In the genomic region with DNA sequence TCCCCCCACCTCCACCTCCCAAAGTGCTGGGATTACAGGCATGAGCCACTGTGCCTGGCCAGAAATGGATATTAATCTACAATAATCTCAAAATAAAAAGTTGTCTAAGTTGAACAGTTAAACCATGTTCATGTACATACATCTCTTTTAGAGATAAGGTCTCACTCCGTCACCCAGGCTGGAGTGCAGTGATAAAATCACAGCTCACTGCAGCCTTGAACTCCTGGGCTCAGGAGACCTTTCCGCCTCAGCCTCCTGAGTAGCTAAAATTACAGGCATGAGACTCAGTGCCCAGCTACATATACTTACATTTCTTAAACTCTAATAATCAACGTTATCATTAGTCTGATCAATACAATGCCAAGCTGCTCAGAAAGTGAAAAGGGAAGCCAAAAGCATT, we compare ENCODE assay signal across 33 cellular contexts. TPM values are rescaled to one million over a fixed set of nuclear protein-coding genes. Genes with fewer than 3 reads are reported as not detected.
"Had no signal": no experiment of that assay in that cellular context is flagged by ENCODE, and none has a peak within 500 bp of the region (broad histone marks: within the 10 kb centered on the region; RNA-seq: fewer than 3 reads in every experiment).

No MANE protein-coding gene starts in this region.

- H3K27me3 ChIP-seq: foreskin keratinocyte, gastroesophageal sphincter, heart left ventricle, hepatocyte, neural progenitor cell, right atrium auricular region, sigmoid colon, stomach, tibial nerve had no signal

- H3K4me2 ChIP-seq: hepatocyte, neural progenitor cell had no signal

- H3K4me3 ChIP-seq: gastroesophageal sphincter, heart left ventricle, hepatocyte, neural progenitor cell, right atrium auricular region, sigmoid colon, stomach, tibial nerve had no signal

- H3K36me3 ChIP-seq: neural progenitor cell, tibial nerve had no signal

- H3K4me1 ChIP-seq: foreskin keratinocyte had no signal

- H3K9ac ChIP-seq: neural progenitor cell, parathyroid adenoma had no signal

- H2AFZ ChIP-seq: hepatocyte, neural progenitor cell, parathyroid adenoma had no signal

- DNase-seq: effector CD8-positive, alpha-beta T cell; endodermal cell; foreskin keratinocyte; heart left ventricle; mammary epithelial cell; mesendoderm; midbrain; naive thymus-derived CD4-positive, alpha-beta T cell; sigmoid colon; stimulated activated CD4-positive, alpha-beta T cell treated with anti-CD3 and anti-CD28 coated beads, Interleukin-2, amount 100 ng/mL, for 24 hours; stimulated activated CD4-positive, alpha-beta T cell treated with anti-CD3 and anti-CD28 coated beads, Interleukin-4, amount 100 ng/mL, for 24 hours; stimulated activated naive CD4-positive, alpha-beta T cell treated with Interleukin-2 at 50 U/mL for 16 hours; stomach had no signal

- ATAC-seq: esophagus mucosa; foreskin keratinocyte; gastroesophageal sphincter; heart left ventricle; left lobe of liver; naive thymus-derived CD4-positive, alpha-beta T cell had no signal

- H3K79me2 ChIP-seq: hepatocyte had no signal

- H3K27ac ChIP-seq: epithelial cell of prostate, foreskin keratinocyte, gastroesophageal sphincter, hepatocyte, neural progenitor cell, parathyroid adenoma had no signal

- H3K9me3 ChIP-seq: gastroesophageal sphincter, heart left ventricle, right atrium auricular region, sigmoid colon, stomach, tibial nerve had no signal

RNA-seq across cellular contexts. Expression of gene VSTM4, which starts 36.2 kb away (rescaled TPM):
- total RNA-seq: foreskin keratinocyte had no signal

RNA-seq across cellular contexts. Expression of gene FAM170B, which starts 54.7 kb away (rescaled TPM):
- total RNA-seq: cerebellum, endodermal cell, esophagus mucosa, fibroblast of lung, foreskin keratinocyte, gastroesophageal sphincter, heart left ventricle, hepatocyte, kidney, left lobe of liver, lower leg skin, mammary epithelial cell, mucosa of gallbladder, osteoblast, progenitor cell of endocrine pancreas, right atrium auricular region, sigmoid colon, skeletal muscle tissue, stomach, subcutaneous adipose tissue, temporal lobe, ureter had no signal
